Comparison of ENCODE assay signal across 9 cellular contexts in the genomic region with DNA sequence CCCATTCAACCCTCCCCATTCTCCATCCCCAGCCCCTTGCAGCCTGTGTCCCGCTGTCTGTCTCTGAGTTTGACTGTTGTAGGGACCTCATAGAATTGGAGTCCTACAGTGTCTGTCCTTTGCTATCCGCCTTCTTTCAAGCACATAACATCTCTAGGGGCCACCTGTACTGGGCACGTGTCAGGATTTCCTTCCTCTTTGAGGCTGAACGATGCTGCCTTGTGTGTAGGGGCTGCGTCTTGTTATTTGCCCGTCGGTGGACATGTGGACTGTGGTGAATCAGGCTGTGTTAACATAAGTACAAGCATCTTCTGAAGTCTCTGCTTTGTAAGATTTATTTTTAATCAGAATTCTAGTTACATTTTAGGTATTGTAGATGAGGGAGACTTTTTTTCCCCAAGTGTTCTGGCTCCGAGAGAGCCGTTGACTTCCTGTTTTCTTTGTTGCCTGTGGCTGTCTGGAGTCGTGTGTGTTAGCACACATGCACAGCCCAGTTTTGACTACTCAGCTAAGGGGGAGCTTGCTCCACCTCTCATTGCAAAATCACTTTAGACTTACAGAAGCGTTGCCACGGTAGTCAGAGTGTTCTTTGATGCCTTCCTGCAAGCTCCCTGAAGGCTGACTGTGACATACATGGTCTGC. TPM values are rescaled to one million over a fixed set of nuclear protein-coding genes. Genes with fewer than 3 reads are reported as not detected.
DNase-seq lines count a peak whose midpoint lies in the region; ATAC-seq and TF ChIP-seq lines count a peak whose summit lies in the region.
"Had no signal": no experiment of that assay in that cellular context is flagged by ENCODE, and none has a peak within 500 bp of the region (broad histone marks: within the 10 kb centered on the region; RNA-seq: fewer than 3 reads in every experiment).

No MANE protein-coding gene starts in this region.

- no peak overlapping the region for H3K4me3 ChIP-seq in ACC112 (ENCODE audit: low read depth, low read length)
- no peak overlapping the region for H3K4me3 ChIP-seq in liver (ENCODE audit: low read depth in 1 of 3, low read length in 3 of 3)
- H3K4me3 ChIP-seq in prostate gland = no peak overlapping the region

- no peaks in the 10 kb centered on the region for H3K27me3 ChIP-seq in ACC112 (ENCODE audit: insufficient read depth, low read length)
- H3K27me3 ChIP-seq in liver (ENCODE audit: control insufficient read depth in 4 of 4, insufficient read depth in 4 of 4, low read length in 3 of 4) = no peaks in the 10 kb centered on the region
- no peaks in the 10 kb centered on the region for H3K27me3 ChIP-seq in prostate gland (replicated peaks; ENCODE audit: insufficient read depth)

- POLR2A ChIA-PET in activated naive CD8-positive, alpha-beta T cell treated with anti-CD3 and anti-CD28 coated beads, Interleukin-2, amount 10 ng/mL, durations not matched to agents 7 days and 5 days (lab: Charles Lee) = interaction anchor here (0.6 to 1.8 kb wide), 3 partner anchors 15 to 49 kb away, joined by 3 to 12 read pairs (median 5); no protein-coding TSS in a partner anchor

- ATAC-seq in activated naive CD8-positive, alpha-beta T cell treated with anti-CD3 and anti-CD28 coated beads, Interleukin-2, amount 10 ng/mL, durations not matched to agents 7 days and 5 days (ENCODE audit: low read depth) = peak; percentile 92
- no peak for ATAC-seq in GM21529 (IDR thresholded peaks at IDR 0.05; ENCODE audit: unreplicated experiment)

- intact Hi-C loops in prostate gland (cut with DNase I) = no loop called here

- H3K79me2 ChIP-seq in ACC112 (ENCODE audit: control insufficient read depth, insufficient read depth, low read length, unreplicated experiment) = peaks cover 19% of the 10 kb centered on the region

- TF ChIP-seq CTCF in liver (IDR thresholded peaks at IDR 0.05; ENCODE audit: low read depth, low read length, missing input control) = no peak
- no peak for TF ChIP-seq CTCF in prostate gland (IDR thresholded peaks at IDR 0.05)

- H3K4me3 Mint-ChIP-seq in activated naive CD8-positive, alpha-beta T cell treated with anti-CD3 and anti-CD28 coated beads, Interleukin-2, amount 10 ng/mL, durations not matched to agents 7 days and 5 days = peak overlapping the region; percentile 57

- H3K36me3 Mint-ChIP-seq in activated naive CD8-positive, alpha-beta T cell treated with anti-CD3 and anti-CD28 coated beads, Interleukin-2, amount 10 ng/mL, durations not matched to agents 7 days and 5 days = peaks cover 19% of the 10 kb centered on the region

- WGBS in liver = 48% methylated on average over 12 of the region's 12 CpGs
- WGBS in prostate gland = 72% methylated on average over 12 of the region's 12 CpGs

- no peaks in the 10 kb centered on the region for H3K9me3 Mint-ChIP-seq in activated naive CD8-positive, alpha-beta T cell treated with anti-CD3 and anti-CD28 coated beads, Interleukin-2, amount 10 ng/mL, durations not matched to agents 7 days and 5 days

- TF ChIP-seq POLR2A in prostate gland (IDR thresholded peaks at IDR 0.05) = no peak

- peak; percentile 98 for DNase-seq in NOMO-1 treated with DMSO at 0.1 percent for 48 hours (lab: John Stamatoyannopoulos, UW; ENCODE audit: unreplicated experiment)
- DNase-seq in activated naive CD8-positive, alpha-beta T cell treated with anti-CD3 and anti-CD28 coated beads, Interleukin-2, amount 10 ng/mL, durations not matched to agents 7 days and 5 days = no peak
- DNase-seq in prostate gland (ENCODE audit: low spot score) = no peak
- no peak for DNase-seq in mesenteric fat pad (ENCODE audit: low spot score)
- no peak for DNase-seq in NCI-H146 (lab: John Stamatoyannopoulos, UW)
- DNase-seq: NK-92 treated with Interleukin-12 subunit alpha and Interleukin-12 subunit beta, amount 100 ng/mL, for 24 hours had no signal

- H3K4me1 ChIP-seq in ACC112 (ENCODE audit: control insufficient read depth, insufficient read depth, low read length, unreplicated experiment) (no peaks in the 10 kb centered on the region), liver (ENCODE audit: control insufficient read depth in 4 of 4, insufficient read depth in 4 of 4, low read length in 3 of 4) (peaks cover 4 to 23% (median 14%) of the 10 kb centered on the region in 4 donors), prostate gland (replicated peaks) (no peaks in the 10 kb centered on the region)

- peak overlapping the region; percentile 86 for H3K27ac Mint-ChIP-seq in activated naive CD8-positive, alpha-beta T cell treated with anti-CD3 and anti-CD28 coated beads, Interleukin-2, amount 10 ng/mL, durations not matched to agents 7 days and 5 days

- H3K4me1 Mint-ChIP-seq in activated naive CD8-positive, alpha-beta T cell treated with anti-CD3 and anti-CD28 coated beads, Interleukin-2, amount 10 ng/mL, durations not matched to agents 7 days and 5 days = peaks cover 16% of the 10 kb centered on the region

- peak in 1 of 2 donors; percentile 11 for TF ChIP-seq RAD21 in liver (IDR thresholded peaks at IDR 0.05)

- H2AFZ ChIP-seq in ACC112 (ENCODE audit: low read length, unreplicated experiment) = no peak overlapping the region

- H3K27me3 Mint-ChIP-seq in activated naive CD8-positive, alpha-beta T cell treated with anti-CD3 and anti-CD28 coated beads, Interleukin-2, amount 10 ng/mL, durations not matched to agents 7 days and 5 days = no peaks in the 10 kb centered on the region

- H3K36me3 ChIP-seq in ACC112 (ENCODE audit: insufficient read depth, low read length) = peaks cover 30% of the 10 kb centered on the region; the same call in 1 of the 2 replicates
- peaks cover 8 to 51% (median 18%) of the 10 kb centered on the region in 4 donors for H3K36me3 ChIP-seq in liver (ENCODE audit: control insufficient read depth in 4 of 4, insufficient read depth in 3 of 4, low read depth in 1 of 4, low read length in 3 of 4)
- peaks cover 8 to 20% of the 10 kb centered on the region in 2 donors for H3K36me3 ChIP-seq in prostate gland

- no peak overlapping the region for H3K9ac ChIP-seq in liver (ENCODE audit: low read depth in 1 of 2, low read length in 2 of 2)

- H3K27ac ChIP-seq in ACC112 (ENCODE audit: low read depth, low read length) (peak overlapping the region; percentile 28; the same call in 1 of the 2 replicates), liver (ENCODE audit: low read depth in 1 of 2, low read length in 2 of 2) (peak overlapping the region; percentile 35 to 58), prostate gland (no peak overlapping the region)

- H3K9me3 ChIP-seq in liver (ENCODE audit: control insufficient read depth in 4 of 4, low read length in 3 of 4) (no peaks in the 10 kb centered on the region), prostate gland (no peaks in the 10 kb centered on the region)

TF ChIP-seq in liver, 16 proteins besides CTCF, POLR2A, EP300 and RAD21 (continues in another document):
- TF ChIP-seq NR2F2 (IDR thresholded peaks at IDR 0.05) = no peak
- TF ChIP-seq, protein P1, sequence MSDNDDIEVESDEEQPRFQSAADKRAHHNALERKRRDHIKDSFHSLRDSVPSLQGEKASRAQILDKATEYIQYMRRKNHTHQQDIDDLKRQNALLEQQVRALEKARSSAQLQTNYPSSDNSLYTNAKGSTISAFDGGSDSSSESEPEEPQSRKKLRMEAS (IDR thresholded peaks at IDR 0.05) = no peak
- TF ChIP-seq FOXA2 (IDR thresholded peaks at IDR 0.05) = no peak
- TF ChIP-seq EGR1 (IDR thresholded peaks at IDR 0.05; ENCODE audit: low read depth in 2 of 2) = no peak
- TF ChIP-seq, protein P2, sequence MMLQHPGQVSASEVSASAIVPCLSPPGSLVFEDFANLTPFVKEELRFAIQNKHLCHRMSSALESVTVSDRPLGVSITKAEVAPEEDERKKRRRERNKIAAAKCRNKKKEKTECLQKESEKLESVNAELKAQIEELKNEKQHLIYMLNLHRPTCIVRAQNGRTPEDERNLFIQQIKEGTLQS (IDR thresholded peaks at IDR 0.05) = no peak
- TF ChIP-seq YY1 (IDR thresholded peaks at IDR 0.05) = no peak

RNA-seq across cellular contexts. Expression of gene SPG7, which starts 26.1 kb away (rescaled TPM):
- total RNA-seq in activated naive CD8-positive, alpha-beta T cell treated with anti-CD3 and anti-CD28 coated beads, Interleukin-2, amount 10 ng/mL, durations not matched to agents 7 days and 5 days = 100 to 1,000 TPM; 112 to 113 TPM
- total RNA-seq in liver (100 to 1,000 TPM in 1 of 2 donors, 10 to 100 TPM in 1; 43.7 to 102 TPM), prostate gland (100 to 1,000 TPM; 128 to 165 TPM), mesenteric fat pad (90.0 TPM)
- 10 to 100 TPM; 34.5 to 55.3 TPM for polyA plus RNA-seq in liver

RNA-seq across cellular contexts. Expression of gene RPL13, which starts 26.2 kb away (rescaled TPM):
- total RNA-seq in activated naive CD8-positive, alpha-beta T cell treated with anti-CD3 and anti-CD28 coated beads, Interleukin-2, amount 10 ng/mL, durations not matched to agents 7 days and 5 days = 1,000 to 10,000 TPM; 2,631 to 2,711 TPM
- total RNA-seq in liver = 1,000 to 10,000 TPM; 1,021 to 2,122 TPM
- polyA plus RNA-seq in liver = 1,000 to 10,000 TPM in 1 of 2 donors, 100 to 1,000 TPM in 1; 699 to 2,663 TPM
- over 10,000 TPM in 1 of 2 donors, 1,000 to 10,000 TPM in 1; 6,889 to 11,644 TPM for total RNA-seq in prostate gland
- total RNA-seq in mesenteric fat pad = 1,718 TPM

RNA-seq across cellular contexts. Expression of gene CPNE7, which starts 41.3 kb away (rescaled TPM):
- 1 to 10 TPM; 3.9 to 4.3 TPM for total RNA-seq in activated naive CD8-positive, alpha-beta T cell treated with anti-CD3 and anti-CD28 coated beads, Interleukin-2, amount 10 ng/mL, durations not matched to agents 7 days and 5 days
- total RNA-seq in liver = under 1 TPM in 1 of 2 donors, not detected in 1; 0.47 TPM
- under 1 TPM; 0.30 to 0.56 TPM for polyA plus RNA-seq in liver
- 1 to 10 TPM in 1 of 2 donors, under 1 TPM in 1; 0.18 to 8.9 TPM for total RNA-seq in prostate gland
- 1.3 TPM for total RNA-seq in mesenteric fat pad

RNA-seq across cellular contexts. Expression of gene ANKRD11, which starts 43.9 kb away (rescaled TPM):
- 100 to 1,000 TPM; 213 to 217 TPM for total RNA-seq in activated naive CD8-positive, alpha-beta T cell treated with anti-CD3 and anti-CD28 coated beads, Interleukin-2, amount 10 ng/mL, durations not matched to agents 7 days and 5 days
- total RNA-seq in liver (10 to 100 TPM; 33.0 to 55.1 TPM), prostate gland (100 to 1,000 TPM in 1 of 2 donors, 10 to 100 TPM in 1; 66.2 to 143 TPM), mesenteric fat pad (120 TPM)
- 10 to 100 TPM; 16.3 to 22.9 TPM for polyA plus RNA-seq in liver

Comparison
In these comparisons a context has a peak if more than half of its experiments do, and no peak if none do; other contexts are left out.
1. H3K27ac ChIP-seq: peak in ACC112 (single experiment) and liver (2 of 2); none in prostate gland (0 of 2).